ENCODE assay signal across 38 cellular contexts in the genomic region with DNA sequence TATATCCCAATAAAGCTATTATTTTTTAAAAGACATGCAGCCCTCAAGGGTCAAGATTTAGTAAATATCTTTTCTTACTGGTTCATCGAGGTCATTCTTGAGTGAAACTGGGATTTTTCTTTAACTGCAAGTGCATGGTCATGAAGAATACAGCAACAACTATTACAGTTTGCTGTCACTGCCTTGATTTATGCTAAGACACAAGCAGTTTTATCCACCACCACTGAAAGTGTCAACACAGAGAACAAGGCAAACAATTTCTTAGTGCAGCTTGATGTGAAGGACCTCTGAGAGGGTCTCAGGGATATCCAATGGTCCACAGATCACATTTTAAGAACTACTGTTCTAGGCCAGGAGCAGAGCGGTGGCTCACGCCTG. TPM values are rescaled to one million over a fixed set of nuclear protein-coding genes. Genes with fewer than 3 reads are reported as not detected.
A peak's percentile ranks its signal among the peaks of the same experiment; 100 is the strongest.
DNase-seq lines count a peak whose midpoint lies in the region; ATAC-seq, FAIRE-seq and TF ChIP-seq lines count a peak whose summit lies in the region.
"Had no signal": no experiment of that assay in that cellular context is flagged by ENCODE, and none has a peak within 500 bp of the region (broad histone marks: within the 10 kb centered on the region; RNA-seq: fewer than 3 reads in every experiment).

No MANE protein-coding gene starts in this region.

- peak overlapping the region; percentile 45 for H3K4me3 Mint-ChIP-seq in activated naive CD4-positive, alpha-beta T cell treated with anti-CD3 and anti-CD28 coated beads, Interleukin-2, amount 50 U/mL, for 24 hours
- H3K4me3 Mint-ChIP-seq: activated CD4-positive, alpha-beta memory T cell treated with anti-CD3 and anti-CD28 coated beads for 36 hours; H9 had no signal

- no peak overlapping the region for H4K12ac ChIP-seq in trophoblast cell (ENCODE audit: low read depth, low read length)

- no peak overlapping the region for H3K23ac ChIP-seq in trophoblast cell (ENCODE audit: low read length)

- peaks cover 100% of the 10 kb centered on the region for H3K79me2 ChIP-seq in K562 (ENCODE audit: control insufficient read depth, insufficient read depth, low read length)
- peaks cover 5% of the 10 kb centered on the region for H3K79me2 ChIP-seq in trophoblast cell (ENCODE audit: control insufficient read depth, insufficient read depth, low read length, poor library complexity)

- no peak overlapping the region for H4K8ac ChIP-seq in trophoblast cell (ENCODE audit: low read depth, low read length)

- H3K14ac ChIP-seq in trophoblast cell (ENCODE audit: low read length): no peak overlapping the region

- no peak for TF ChIP-seq CTCF in K562 (IDR thresholded peaks at IDR 0.05 in 2 of 3, conservative IDR thresholded peaks at IDR 0.05 in 1 of 3; ENCODE audit: insufficient read depth in 2 of 3, low read depth in 1 of 3, low read length in 3 of 3)

- ATAC-seq in K562 (peak; percentile 15), HG02623 (IDR thresholded peaks at IDR 0.05; ENCODE audit: unreplicated experiment) (no peak), aorta (ENCODE audit: low FRiP score) (no peak)
- ATAC-seq: A549, left cardiac atrium, PC-3 had no signal

- H2BK5ac ChIP-seq in trophoblast cell (ENCODE audit: low read depth, low read length, poor library complexity): no peak overlapping the region

- no TSS peak for BruUV-seq in K562 (replicated peaks; lab: Mats Ljungman, UMichigan)

- H3K27ac Mint-ChIP-seq in activated naive CD4-positive, alpha-beta T cell treated with anti-CD3 and anti-CD28 coated beads, Interleukin-2, amount 50 U/mL, for 24 hours: no peak overlapping the region
- H3K27ac Mint-ChIP-seq: activated CD4-positive, alpha-beta memory T cell treated with anti-CD3 and anti-CD28 coated beads for 36 hours; activated T-helper 2 cell treated with anti-CD3 and anti-CD28 coated beads, Interferon-gamma antibody, Interleukin-2, Interleukin-4, amounts not matched to agents 10 μg/mL and 5 μg/mL and 100 μg/mL, durations not matched to agents 14 hours and 24 hours and 36 hours; H9 had no signal

- no peak overlapping the region for H2BK12ac ChIP-seq in trophoblast cell (ENCODE audit: low read length)

- no peak overlapping the region for H4K91ac ChIP-seq in trophoblast cell (ENCODE audit: low read depth, low read length)

- H3K27me3 Mint-ChIP-seq in activated naive CD4-positive, alpha-beta T cell treated with anti-CD3 and anti-CD28 coated beads, Interleukin-2, amount 50 U/mL, for 24 hours: no peaks in the 10 kb centered on the region
- H3K27me3 Mint-ChIP-seq: activated CD4-positive, alpha-beta memory T cell treated with anti-CD3 and anti-CD28 coated beads for 36 hours had no signal

- no peaks in the 10 kb centered on the region for H3K79me1 ChIP-seq in trophoblast cell (ENCODE audit: low read length)

- WGBS in K562 (ENCODE audit: insufficient coverage, low coverage, missing lambda C conversion rate): 90% methylated on average over 3 of the region's 3 CpGs
- WGBS in trophoblast cell (ENCODE audit: extremely low coverage, insufficient coverage, insufficient read length): no CpG with 5 or more reads among the region's 3 CpGs
- 96 to 98% methylated on average over 3 of the region's 3 CpGs for WGBS in aorta, 2 donors

- H2BK120ac ChIP-seq in trophoblast cell (ENCODE audit: insufficient read depth, low read length, poor library complexity): no peak overlapping the region

- in situ Hi-C loops in K562 (cut with MboI): no loop called here

- FAIRE-seq in GM12892 (lab: Jason Lieb, UNC) (peak; percentile 65), K562 (lab: Jason Lieb, UNC) (no peak), GM19239 (lab: Jason Lieb, UNC) (no peak)
- FAIRE-seq: A549, colon, TTC549 had no signal

- TF ChIP-seq RAD21 in K562 (CRISPR knock-in tag; conservative IDR thresholded peaks at IDR 0.05 in 1 of 2, IDR thresholded peaks at IDR 0.05 in 1 of 2): no peak

- POLR2A ChIA-PET in K562 (lab: Yijun Ruan, JAX): interaction anchor here (0.7 to 0.9 kb wide), 2 partner anchors 8 to 9 kb away, joined by 3 read pairs; no protein-coding TSS in a partner anchor

- H3K9me3 Mint-ChIP-seq in activated naive CD4-positive, alpha-beta T cell treated with anti-CD3 and anti-CD28 coated beads, Interleukin-2, amount 50 U/mL, for 24 hours: no peaks in the 10 kb centered on the region
- H3K9me3 Mint-ChIP-seq: activated CD4-positive, alpha-beta memory T cell treated with anti-CD3 and anti-CD28 coated beads for 36 hours; activated naive CD4-positive, alpha-beta T cell treated with anti-CD3 and anti-CD28 coated beads, Interleukin-2, amount 50 U/mL, for 72 hours; activated T-helper 2 cell treated with anti-CD3 and anti-CD28 coated beads, Interferon-gamma antibody, Interleukin-2, Interleukin-4, amounts not matched to agents 10 μg/mL and 5 μg/mL and 100 μg/mL, durations not matched to agents 14 hours and 24 hours and 36 hours had no signal

- no peak overlapping the region for H3K9ac ChIP-seq in K562 (ENCODE audit: insufficient read depth in 1 of 2, low read depth in 2 of 2, low read length in 2 of 2)
- H3K9ac ChIP-seq in trophoblast cell (ENCODE audit: low read length): no peak overlapping the region

- H3K27ac ChIP-seq in K562 (ENCODE audit: extremely low read depth, low read depth, low read length) (no peak overlapping the region), trophoblast cell (ENCODE audit: low read depth, low read length) (no peak overlapping the region), aorta (ENCODE audit: low read depth in 1 of 2, low read length in 2 of 2) (no peak overlapping the region)
- H3K27ac ChIP-seq: A549, ascending aorta, epithelial cell of prostate, right atrium auricular region, SK-N-MC, vagina had no signal

- H3K9me3 ChIP-seq in K562 (replicated peaks; ENCODE audit: control insufficient read depth, insufficient read depth, low read depth, low read length) (no peaks in the 10 kb centered on the region), trophoblast cell (ENCODE audit: insufficient read depth, low read depth, low read length) (no peaks in the 10 kb centered on the region), aorta (ENCODE audit: control insufficient read depth, low read length) (no peaks in the 10 kb centered on the region)
- H3K9me3 ChIP-seq: A549, ascending aorta, right atrium auricular region, vagina had no signal

- no peak overlapping the region for H3K18ac ChIP-seq in trophoblast cell (ENCODE audit: low read length)

- no peaks in the 10 kb centered on the region; a peak in 2 of 5 replicates for H3K4me1 ChIP-seq in K562 (replicated peaks in 1 of 2; ENCODE audit: control insufficient read depth in 2 of 2, insufficient read depth in 2 of 2, low read length in 2 of 2)
- no peaks in the 10 kb centered on the region for H3K4me1 ChIP-seq in trophoblast cell (ENCODE audit: control insufficient read depth in 1 of 2, insufficient read depth in 2 of 2, low read length in 2 of 2)
- H3K4me1 ChIP-seq in aorta (ENCODE audit: control insufficient read depth in 1 of 2, insufficient read depth in 2 of 2, low read length in 2 of 2): peaks cover 5 to 17% of the 10 kb centered on the region in 2 donors

- peaks cover 97% of the 10 kb centered on the region for H3K4me1 Mint-ChIP-seq in activated naive CD4-positive, alpha-beta T cell treated with anti-CD3 and anti-CD28 coated beads, Interleukin-2, amount 50 U/mL, for 24 hours

- H2AFZ ChIP-seq in K562 (ENCODE audit: low read depth, low read length) (no peak overlapping the region), trophoblast cell (ENCODE audit: insufficient read depth, low read length, poor library complexity) (no peak overlapping the region)

- peak overlapping the region; percentile 93 for H3K4ac ChIP-seq in trophoblast cell (ENCODE audit: low read depth, low read length)

- TF ChIP-seq EP300 in K562 (IDR thresholded peaks at IDR 0.05; ENCODE audit: low read length): no peak

- H3K36me3 Mint-ChIP-seq in activated naive CD4-positive, alpha-beta T cell treated with anti-CD3 and anti-CD28 coated beads, Interleukin-2, amount 50 U/mL, for 24 hours: peaks cover 31% of the 10 kb centered on the region

- H2AK5ac ChIP-seq in trophoblast cell (ENCODE audit: low read length): no peak overlapping the region

- no peak for DNase-seq in activated naive CD4-positive, alpha-beta T cell (lab: John Stamatoyannopoulos, UW)
- DNase-seq in GM12892 (ENCODE audit: insufficient read length) (no peak), K562 (ENCODE audit: extremely low read depth in 1 of 4, low spot score in 3 of 4) (no peak), trophoblast cell (no peak), GM19239 (ENCODE audit: insufficient read length, low spot score) (no peak), aorta (no peak)
- DNase-seq: activated CD4-positive, alpha-beta memory T cell treated with anti-CD3 and anti-CD28 coated beads for 36 hours; activated CD4-positive, CD25-positive, alpha-beta regulatory T cell; AML-193; DMS53; effector CD4-positive, alpha-beta T cell; GDM1; H9; hypothalamus; Karpas-422; left cardiac atrium; mammary epithelial cell; NCI-H1436; NCI-H2081; NCI-H2227 treated with DMSO at 0.1 percent for 48 hours; NCI-H526; NK-92 treated with Interleukin-12 subunit alpha and Interleukin-12 subunit beta, amount 100 ng/mL, for 24 hours; PC-3; posterior cingulate gyrus; stimulated activated naive CD4-positive, alpha-beta T cell treated with Interleukin-2 at 50 U/mL for 16 hours had no signal

- H4K20me1 ChIP-seq in K562 (replicated peaks; ENCODE audit: control insufficient read depth, insufficient read depth, low read length): peaks cover 4% of the 10 kb centered on the region

- peaks cover 73% of the 10 kb centered on the region for H3K36me3 ChIP-seq in K562 (ENCODE audit: control insufficient read depth, insufficient read depth, low read length)
- H3K36me3 ChIP-seq in trophoblast cell (ENCODE audit: control insufficient read depth in 1 of 2, insufficient read depth in 2 of 2, low read length in 2 of 2): peaks cover 4 to 21% of the 10 kb centered on the region in 2 experiments
- H3K36me3 ChIP-seq in aorta (ENCODE audit: control insufficient read depth in 1 of 2, insufficient read depth in 2 of 2, low read length in 1 of 2): peaks cover 3 to 8% of the 10 kb centered on the region in 2 donors

- H3K4me2 ChIP-seq in K562 (ENCODE audit: insufficient read depth, low read length) (no peak overlapping the region), trophoblast cell (ENCODE audit: low read length) (no peak overlapping the region)
- H3K4me2 ChIP-seq: A549, smooth muscle cell had no signal

- no peak overlapping the region for H3K4me3 ChIP-seq in K562
- H3K4me3 ChIP-seq in trophoblast cell (ENCODE audit: low read depth, low read length): no peak overlapping the region
- peak overlapping the region in 1 of 2 donors; percentile 8 for H3K4me3 ChIP-seq in aorta (ENCODE audit: low read length in 2 of 2)
- H3K4me3 ChIP-seq: A549, ascending aorta, right atrium auricular region, SK-N-MC, smooth muscle cell, vagina had no signal

- CTCF ChIA-PET in K562 (lab: Yijun Ruan, JAX; ENCODE audit: low intra/inter-chr PET ratio): no interaction called here

- H3K27me3 ChIP-seq in K562 (ENCODE audit: control insufficient read depth in 2 of 2, insufficient read depth in 2 of 2, low read length in 2 of 2) (no peaks in the 10 kb centered on the region), trophoblast cell (ENCODE audit: insufficient read depth, low read length) (no peaks in the 10 kb centered on the region), aorta (ENCODE audit: control insufficient read depth in 1 of 2, insufficient read depth in 2 of 2, low read length in 1 of 2) (no peaks in the 10 kb centered on the region)
- H3K27me3 ChIP-seq: ascending aorta, right atrium auricular region, vagina had no signal

- H3K9me1 ChIP-seq in K562 (ENCODE audit: control insufficient read depth, insufficient read depth, low read length): no peaks in the 10 kb centered on the region

- intact Hi-C loops in K562 (cut with micrococcal nuclease) (no loop called here), aorta (cut with DNase I) (no loop called here)

- no peak for TF ChIP-seq POLR2A in GM12892 (IDR thresholded peaks at IDR 0.05; ENCODE audit: low read depth, low read length)
- no peak for TF ChIP-seq POLR2A in K562 (conservative IDR thresholded peaks at IDR 0.05)

RNA-seq across cellular contexts. Expression of gene SP3, which starts 12.1 kb away (rescaled TPM):
- polyA plus RNA-seq in GM12892 (2012; ENCODE audit: missing spikeins): 36.5 TPM
- 73.5 and 177 TPM in 2 replicates for total RNA-seq in K562 (2011; cell fraction: chromatin; rRNA removed; ENCODE audit: low replicate concordance)
- total RNA-seq in K562 (2011; cell fraction: nucleolus; rRNA removed): 36.0 and 43.8 TPM in 2 replicates
- total RNA-seq in K562 (2011; cell fraction: nucleoplasm; rRNA removed): 64.0 and 89.2 TPM in 2 replicates
- total RNA-seq in K562 (2014; rRNA removed) (75.2 and 83.9 TPM in 2 replicates), K562 (2014; rRNA removed; fragmentation: Illumina TruSeq; extraction: Trizol) (86.6 and 101 TPM in 2 replicates), K562 (2015; rRNA removed; fragmentation: Illumina TruSeq; extraction: Trizol) (102 and 106 TPM in 2 replicates), K562 (2021) (73.5 and 74.9 TPM in 2 replicates), aorta (10 to 100 TPM; 79.1 to 97.6 TPM)
- polyA plus RNA-seq in K562 (2011; rRNA removed) (76.6 and 89.7 TPM in 2 replicates), K562 (2014; fragmentation: Illumina TruSeq; extraction: Trizol) (61.2 and 64.1 TPM in 2 replicates), K562 (2014; fragmentation: Nextera tagmentation; extraction: Ambion mirVana) (10 to 100 TPM; 12.0 to 13.1 TPM), K562 (2014; rRNA removed) (35.7 and 39.3 TPM in 2 replicates), aorta (10 to 100 TPM; 16.2 to 25.4 TPM)
- polyA plus RNA-seq in K562 (2011; cell fraction: cytosol; rRNA removed): 30.9 and 42.5 TPM in 2 replicates
- polyA plus RNA-seq in K562 (2011; cell fraction: nucleus; rRNA removed): 55.4 and 76.5 TPM in 2 replicates
- polyA plus RNA-seq in K562 (2012): 26.4 and 29.5 TPM in 2 replicates
- 171 and 198 TPM in 2 replicates for polyA minus RNA-seq in K562 (2011; rRNA and poly(A)+ RNA removed)
- polyA minus RNA-seq in K562 (2011; cell fraction: cytosol; rRNA and poly(A)+ RNA removed): 52.7 and 58.2 TPM in 2 replicates
- 76.1 and 128 TPM in 2 replicates for polyA minus RNA-seq in K562 (2011; cell fraction: nucleus; rRNA and poly(A)+ RNA removed)
- 65.0 and 66.3 TPM in 2 replicates for polyA plus RNA-seq in trophoblast cell (2013)
